ENCODE assay signal across 1 cellular context in the genomic region with DNA sequence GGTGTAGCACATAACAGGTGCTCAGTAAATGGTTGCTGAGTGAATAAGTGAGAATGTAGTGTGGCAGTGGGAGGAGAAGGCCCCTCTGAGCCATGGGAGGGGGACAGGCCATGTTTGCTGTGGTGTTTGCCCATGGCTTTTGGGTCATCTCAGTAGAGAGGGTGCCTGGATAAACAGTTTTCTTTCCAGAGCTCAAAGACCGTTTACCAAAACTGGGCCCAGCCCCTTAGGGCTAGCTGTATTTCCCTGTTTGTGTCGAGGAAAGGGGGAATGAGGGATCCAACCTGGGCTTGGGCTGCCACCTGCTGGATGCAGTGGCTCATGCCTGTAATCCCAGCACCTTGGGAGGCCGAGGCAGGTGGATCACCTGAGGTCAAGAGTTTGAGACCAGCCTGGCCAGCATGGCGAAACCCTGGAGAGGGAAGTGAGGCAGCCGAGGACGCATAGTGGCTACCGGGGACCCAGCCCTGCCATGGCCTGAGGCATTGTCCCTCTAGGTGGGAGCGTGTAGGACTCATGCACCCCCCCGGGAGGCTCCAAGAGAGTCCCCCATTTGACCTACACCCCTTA.
A peak's percentile ranks its signal among the peaks of the same experiment; 100 is the strongest.
TF ChIP-seq lines count a peak whose summit lies in the region.

No MANE protein-coding gene starts in this region.

TF ChIP-seq in H1, 55 proteins besides CTCF, POLR2A, EP300 and RAD21:
- TF ChIP-seq SIN3A (conservative IDR thresholded peaks at IDR 0.05 in 1 of 2, IDR thresholded peaks at IDR 0.05 in 1 of 2; ENCODE audit: low read depth in 1 of 2, low read length in 2 of 2) (0 out of 4 replicates have a peak, but pooled peaks of 1 of the 2 experiments have one; percentile 26), KDM5A (IDR thresholded peaks at IDR 0.05; ENCODE audit: low read length) (no peak)
